ENCODE assay signal across 1 cellular context in the genomic region with DNA sequence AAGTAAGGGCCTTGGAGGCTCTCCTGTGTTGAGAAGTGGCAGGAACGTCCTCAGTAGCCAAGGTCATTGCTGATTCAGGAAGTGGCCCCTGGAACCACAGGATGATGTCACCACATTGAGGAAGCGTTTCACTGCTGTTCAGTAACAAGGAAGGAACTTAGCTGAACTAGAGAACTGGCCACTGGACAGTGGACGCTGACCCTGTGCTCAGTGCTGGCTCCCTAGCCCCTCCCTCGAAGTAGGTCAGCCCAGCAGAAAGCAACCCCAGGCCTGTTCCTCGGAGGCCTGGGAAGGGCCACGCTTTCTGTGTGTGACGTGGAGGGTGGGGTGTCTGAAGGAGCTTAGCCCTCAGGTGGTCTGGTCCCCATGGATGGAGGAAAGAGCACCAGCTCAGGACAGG.
A peak's percentile ranks its signal among the peaks of the same experiment; 100 is the strongest.
TF ChIP-seq lines count a peak whose summit lies in the region.

No MANE protein-coding gene starts in this region.

TF ChIP-seq in HepG2, 621 proteins besides CTCF, POLR2A, EP300 and RAD21 (continued from another document):
- TF ChIP-seq, protein P1, sequence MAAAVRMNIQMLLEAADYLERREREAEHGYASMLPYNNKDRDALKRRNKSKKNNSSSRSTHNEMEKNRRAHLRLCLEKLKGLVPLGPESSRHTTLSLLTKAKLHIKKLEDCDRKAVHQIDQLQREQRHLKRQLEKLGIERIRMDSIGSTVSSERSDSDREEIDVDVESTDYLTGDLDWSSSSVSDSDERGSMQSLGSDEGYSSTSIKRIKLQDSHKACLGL (CRISPR knock-in tag; IDR thresholded peaks at IDR 0.05), result no peak
- TF ChIP-seq MAFF (IDR thresholded peaks at IDR 0.05; ENCODE audit: low read depth, low read length) (0 out of 2 replicates have a peak, but pooled peaks have one; percentile 2), CREM (IDR thresholded peaks at IDR 0.05) (0 out of 2 replicates have a peak, but pooled peaks have one; percentile 8), CREM (CRISPR knock-in tag; IDR thresholded peaks at IDR 0.05) (no peak), ATF7 (IDR thresholded peaks at IDR 0.05) (peak; percentile 69), ATF7 (CRISPR knock-in tag; IDR thresholded peaks at IDR 0.05) (no peak), SAP130 (CRISPR knock-in tag; IDR thresholded peaks at IDR 0.05; ENCODE audit: low read depth) (peak; percentile 27; the same call in 1 of the 2 replicates), FOSL2 (CRISPR knock-in tag; IDR thresholded peaks at IDR 0.05) (peak; percentile 35), PRPF4 (IDR thresholded peaks at IDR 0.05; ENCODE audit: low read depth, low read length, poor library complexity, severe bottlenecking) (no peak), GABPB1 (CRISPR knock-in tag; IDR thresholded peaks at IDR 0.05) (peak; percentile 15; the same call in 1 of the 2 replicates), GABPA (IDR thresholded peaks at IDR 0.05; ENCODE audit: low read depth, low read length) (no peak), GABPA (CRISPR knock-in tag; IDR thresholded peaks at IDR 0.05; ENCODE audit: low read depth) (peak; percentile 57), THYN1 (CRISPR knock-in tag; IDR thresholded peaks at IDR 0.05; ENCODE audit: borderline replicate concordance, low read depth) (no peak), ZNF296 (CRISPR knock-in tag; conservative IDR thresholded peaks at IDR 0.05) (peak; percentile 35; the same call in 1 of the 2 replicates), RNF2 (conservative IDR thresholded peaks at IDR 0.05; ENCODE audit: low read depth) (no peak), ELF3 (CRISPR knock-in tag; IDR thresholded peaks at IDR 0.05) (peak; percentile 75; the same call in 1 of the 2 replicates), ETV5 (CRISPR knock-in tag; IDR thresholded peaks at IDR 0.05; ENCODE audit: borderline replicate concordance) (peak; percentile 45; the same call in 1 of the 2 replicates), ZNF224 (CRISPR knock-in tag; IDR thresholded peaks at IDR 0.05) (no peak), ELF1 (CRISPR knock-in tag; IDR thresholded peaks at IDR 0.05) (peak; percentile 77), ARNT2 (CRISPR knock-in tag; IDR thresholded peaks at IDR 0.05; ENCODE audit: low read depth) (0 out of 2 replicates have a peak, but pooled peaks have one; percentile 43), ARHGAP35 (CRISPR knock-in tag; IDR thresholded peaks at IDR 0.05; ENCODE audit: borderline replicate concordance) (no peak), ZNF33A (CRISPR knock-in tag; IDR thresholded peaks at IDR 0.05; ENCODE audit: borderline replicate concordance) (no peak)
- TF ChIP-seq, protein P2, sequence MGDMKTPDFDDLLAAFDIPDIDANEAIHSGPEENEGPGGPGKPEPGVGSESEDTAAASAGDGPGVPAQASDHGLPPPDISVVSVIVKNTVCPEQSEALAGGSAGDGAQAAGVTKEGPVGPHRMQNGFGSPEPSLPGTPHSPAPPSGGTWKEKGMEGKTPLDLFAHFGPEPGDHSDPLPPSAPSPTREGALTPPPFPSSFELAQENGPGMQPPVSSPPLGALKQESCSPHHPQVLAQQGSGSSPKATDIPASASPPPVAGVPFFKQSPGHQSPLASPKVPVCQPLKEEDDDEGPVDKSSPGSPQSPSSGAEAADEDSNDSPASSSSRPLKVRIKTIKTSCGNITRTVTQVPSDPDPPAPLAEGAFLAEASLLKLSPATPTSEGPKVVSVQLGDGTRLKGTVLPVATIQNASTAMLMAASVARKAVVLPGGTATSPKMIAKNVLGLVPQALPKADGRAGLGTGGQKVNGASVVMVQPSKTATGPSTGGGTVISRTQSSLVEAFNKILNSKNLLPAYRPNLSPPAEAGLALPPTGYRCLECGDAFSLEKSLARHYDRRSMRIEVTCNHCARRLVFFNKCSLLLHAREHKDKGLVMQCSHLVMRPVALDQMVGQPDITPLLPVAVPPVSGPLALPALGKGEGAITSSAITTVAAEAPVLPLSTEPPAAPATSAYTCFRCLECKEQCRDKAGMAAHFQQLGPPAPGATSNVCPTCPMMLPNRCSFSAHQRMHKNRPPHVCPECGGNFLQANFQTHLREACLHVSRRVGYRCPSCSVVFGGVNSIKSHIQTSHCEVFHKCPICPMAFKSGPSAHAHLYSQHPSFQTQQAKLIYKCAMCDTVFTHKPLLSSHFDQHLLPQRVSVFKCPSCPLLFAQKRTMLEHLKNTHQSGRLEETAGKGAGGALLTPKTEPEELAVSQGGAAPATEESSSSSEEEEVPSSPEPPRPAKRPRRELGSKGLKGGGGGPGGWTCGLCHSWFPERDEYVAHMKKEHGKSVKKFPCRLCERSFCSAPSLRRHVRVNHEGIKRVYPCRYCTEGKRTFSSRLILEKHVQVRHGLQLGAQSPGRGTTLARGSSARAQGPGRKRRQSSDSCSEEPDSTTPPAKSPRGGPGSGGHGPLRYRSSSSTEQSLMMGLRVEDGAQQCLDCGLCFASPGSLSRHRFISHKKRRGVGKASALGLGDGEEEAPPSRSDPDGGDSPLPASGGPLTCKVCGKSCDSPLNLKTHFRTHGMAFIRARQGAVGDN (CRISPR knock-in tag; IDR thresholded peaks at IDR 0.05), result peak; percentile 48; the same call in 1 of the 2 replicates
- TF ChIP-seq, protein P3, sequence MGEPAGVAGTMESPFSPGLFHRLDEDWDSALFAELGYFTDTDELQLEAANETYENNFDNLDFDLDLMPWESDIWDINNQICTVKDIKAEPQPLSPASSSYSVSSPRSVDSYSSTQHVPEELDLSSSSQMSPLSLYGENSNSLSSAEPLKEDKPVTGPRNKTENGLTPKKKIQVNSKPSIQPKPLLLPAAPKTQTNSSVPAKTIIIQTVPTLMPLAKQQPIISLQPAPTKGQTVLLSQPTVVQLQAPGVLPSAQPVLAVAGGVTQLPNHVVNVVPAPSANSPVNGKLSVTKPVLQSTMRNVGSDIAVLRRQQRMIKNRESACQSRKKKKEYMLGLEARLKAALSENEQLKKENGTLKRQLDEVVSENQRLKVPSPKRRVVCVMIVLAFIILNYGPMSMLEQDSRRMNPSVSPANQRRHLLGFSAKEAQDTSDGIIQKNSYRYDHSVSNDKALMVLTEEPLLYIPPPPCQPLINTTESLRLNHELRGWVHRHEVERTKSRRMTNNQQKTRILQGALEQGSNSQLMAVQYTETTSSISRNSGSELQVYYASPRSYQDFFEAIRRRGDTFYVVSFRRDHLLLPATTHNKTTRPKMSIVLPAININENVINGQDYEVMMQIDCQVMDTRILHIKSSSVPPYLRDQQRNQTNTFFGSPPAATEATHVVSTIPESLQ (CRISPR knock-in tag; conservative IDR thresholded peaks at IDR 0.05), result no peak
- TF ChIP-seq, protein P4, sequence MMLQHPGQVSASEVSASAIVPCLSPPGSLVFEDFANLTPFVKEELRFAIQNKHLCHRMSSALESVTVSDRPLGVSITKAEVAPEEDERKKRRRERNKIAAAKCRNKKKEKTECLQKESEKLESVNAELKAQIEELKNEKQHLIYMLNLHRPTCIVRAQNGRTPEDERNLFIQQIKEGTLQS (CRISPR knock-in tag; IDR thresholded peaks at IDR 0.05), result peak; percentile 63; the same call in 1 of the 2 replicates
TF ChIP-seq in HepG2: peak in this region for 15.
